ENCODE assay signal across 15 cellular contexts in the genomic region with DNA sequence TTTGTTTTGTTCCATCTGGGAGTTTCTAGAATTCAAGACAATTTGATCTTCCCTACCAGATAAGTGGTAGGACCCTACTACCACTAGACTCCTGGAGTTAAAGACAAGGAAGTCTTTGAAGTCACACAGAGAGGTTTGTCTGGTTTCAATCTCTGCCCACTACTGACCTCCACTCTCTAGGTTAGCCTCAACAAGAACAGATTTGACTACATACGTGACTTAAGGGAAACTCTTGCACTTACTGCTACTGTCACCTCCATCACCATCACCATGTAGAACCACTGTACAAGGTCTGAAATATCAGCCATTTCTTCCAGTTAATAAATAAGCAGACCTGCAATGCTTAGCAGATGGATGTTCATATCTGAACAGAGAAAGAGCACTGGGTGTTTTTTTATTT.
DNase-seq lines count a peak whose midpoint lies in the region; ATAC-seq lines count a peak whose summit lies in the region.
"Had no signal": no experiment of that assay in that cellular context is flagged by ENCODE, and none has a peak within 500 bp of the region (broad histone marks: within the 10 kb centered on the region; RNA-seq: fewer than 3 reads in every experiment).

No MANE protein-coding gene starts in this region.

- H3K27me3 Mint-ChIP-seq in naive thymus-derived CD8-positive, alpha-beta T cell, result peaks cover 6 to 13% (median 9%) of the 10 kb centered on the region in 5 donors
- H3K27me3 Mint-ChIP-seq: naive B cell had no signal

- no peak overlapping the region for H3K27ac Mint-ChIP-seq in naive thymus-derived CD8-positive, alpha-beta T cell
- H3K27ac Mint-ChIP-seq: activated naive CD8-positive, alpha-beta T cell treated with anti-CD3 and anti-CD28 coated beads, Interleukin-2, amount 50 U/mL, for 24 hours; naive B cell; stimulated activated naive CD8-positive, alpha-beta T cell treated with anti-CD3 and anti-CD28 coated beads, Interleukin-15, amount 100 ng/mL, for 72 hours had no signal

- no peaks in the 10 kb centered on the region for H3K36me3 Mint-ChIP-seq in naive thymus-derived CD8-positive, alpha-beta T cell
- H3K36me3 Mint-ChIP-seq: naive B cell had no signal

- POLR2A ChIA-PET in naive thymus-derived CD8-positive, alpha-beta T cell (lab: Charles Lee), result no interaction called here

- H3K4me1 Mint-ChIP-seq in naive thymus-derived CD8-positive, alpha-beta T cell, result no peaks in the 10 kb centered on the region
- H3K4me1 Mint-ChIP-seq: naive B cell; stimulated activated naive CD8-positive, alpha-beta T cell treated with anti-CD3 and anti-CD28 coated beads, Interleukin-15, amount 100 ng/mL, for 72 hours had no signal

- no peak for DNase-seq in naive thymus-derived CD8-positive, alpha-beta T cell
- DNase-seq in OCI-M2 (lab: John Stamatoyannopoulos, UW; ENCODE audit: unreplicated experiment) (no peak), EL (no peak), NCI-H524 treated with DMSO at 0.1 percent for 48 hours (lab: John Stamatoyannopoulos, UW) (no peak)
- DNase-seq: activated CD8-positive, alpha-beta memory T cell treated with anti-CD3 and anti-CD28 coated beads, Interleukin-2, amount 50 U/mL, for 4 hours; activated naive CD8-positive, alpha-beta T cell treated with anti-CD3 and anti-CD28 coated beads, Interleukin-2, amount 50 U/mL, for 24 hours; head of caudate nucleus; naive B cell; NCI-H2029; stimulated activated naive CD8-positive, alpha-beta T cell treated with anti-CD3 and anti-CD28 coated beads, Interleukin-15, amount 100 ng/mL, for 72 hours; WERI-Rb-1 had no signal

- no peak overlapping the region for H3K4me3 Mint-ChIP-seq in naive thymus-derived CD8-positive, alpha-beta T cell
- H3K4me3 Mint-ChIP-seq: activated naive CD8-positive, alpha-beta T cell treated with anti-CD3 and anti-CD28 coated beads, Interleukin-2, amount 50 U/mL, for 24 hours; naive B cell; stimulated activated naive CD8-positive, alpha-beta T cell treated with anti-CD3 and anti-CD28 coated beads, Interleukin-15, amount 100 ng/mL, for 72 hours had no signal

- ATAC-seq in GM18870 (IDR thresholded peaks at IDR 0.05; ENCODE audit: unreplicated experiment), result peak; percentile 67
- peak; percentile 36 for ATAC-seq in GM21515 (IDR thresholded peaks at IDR 0.05; ENCODE audit: unreplicated experiment)
- ATAC-seq in HG02943 (IDR thresholded peaks at IDR 0.05; ENCODE audit: low read depth, unreplicated experiment), result peak; percentile 49
- peak; percentile 50 for ATAC-seq in HG03521 (IDR thresholded peaks at IDR 0.05; ENCODE audit: unreplicated experiment)
- ATAC-seq in naive thymus-derived CD8-positive, alpha-beta T cell, result no peak
- ATAC-seq: activated naive CD8-positive, alpha-beta T cell treated with anti-CD3 and anti-CD28 coated beads, Interleukin-2, amount 50 U/mL, for 24 hours; stimulated activated naive CD8-positive, alpha-beta T cell treated with anti-CD3 and anti-CD28 coated beads, Interleukin-15, amount 100 ng/mL, for 72 hours had no signal

- H3K9me3 Mint-ChIP-seq in naive thymus-derived CD8-positive, alpha-beta T cell, result no peaks in the 10 kb centered on the region
- H3K9me3 Mint-ChIP-seq: naive B cell had no signal

Comparison
In these comparisons a context has a peak if more than half of its experiments do, and no peak if none do; other contexts are left out.
1. ATAC-seq: peak in GM18870 (single experiment), GM21515 (single experiment), HG02943 (single experiment) and HG03521 (single experiment); none in naive thymus-derived CD8-positive, alpha-beta T cell (0 of 2).